In genomic region chr1:33818071-33818470, GRCh38 we compare ENCODE assay signal across 24 cellular contexts. TPM values are rescaled to one million over a fixed set of nuclear protein-coding genes. Genes with fewer than 3 reads are reported as not detected.
DNase-seq lines count a peak whose midpoint lies in the region; ATAC-seq, FAIRE-seq and TF ChIP-seq lines count a peak whose summit lies in the region.
"Had no signal": no experiment of that assay in that cellular context is flagged by ENCODE, and none has a peak within 500 bp of the region (broad histone marks: within the 10 kb centered on the region; RNA-seq: fewer than 3 reads in every experiment).

No MANE protein-coding gene starts in this region.

- H3K36me3 ChIP-seq in left lung (no peaks in the 10 kb centered on the region), kidney (ENCODE audit: control insufficient read depth in 1 of 2, insufficient read depth in 2 of 2, low read length in 2 of 2) (no peaks in the 10 kb centered on the region)
- H3K36me3 ChIP-seq: HAP-1, left ventricle myocardium inferior, prostate gland had no signal

- FAIRE-seq in kidney (lab: Jason Lieb, UNC) = no peak

- intact Hi-C loops in left lung (cut with DNase I) (no loop called here), kidney (cut with DNase I) (no loop called here)

- ATAC-seq in left lung = peak; percentile 89
- no peak for ATAC-seq in HG03108 (IDR thresholded peaks at IDR 0.05; ENCODE audit: unreplicated experiment)
- ATAC-seq in HG03196 (IDR thresholded peaks at IDR 0.05; ENCODE audit: unreplicated experiment) = no peak
- ATAC-seq: stimulated activated naive B cell treated with anti-CD40 and anti-IgM and Interleukin-4, amounts not matched to agents 10 μg/mL and 1 μg/mL and 100 μg/mL, for 72 hours had no signal

- no peak overlapping the region for H3K9ac ChIP-seq in kidney (ENCODE audit: low read length in 2 of 2)

- H3K27ac ChIP-seq in left lung (no peak overlapping the region), kidney (ENCODE audit: low read depth in 2 of 2, low read length in 2 of 2) (no peak overlapping the region)
- H3K27ac ChIP-seq: left ventricle myocardium inferior, prostate gland had no signal

- H3K4me1 ChIP-seq in left lung = no peaks in the 10 kb centered on the region
- no peaks in the 10 kb centered on the region for H3K4me1 ChIP-seq in kidney (ENCODE audit: control insufficient read depth in 1 of 2, insufficient read depth in 1 of 2, low read depth in 1 of 2, low read length in 2 of 2)
- H3K4me1 ChIP-seq: HAP-1, left ventricle myocardium inferior, prostate gland had no signal

- no peak overlapping the region for H3K4me3 ChIP-seq in left lung
- no peak overlapping the region for H3K4me3 ChIP-seq in kidney (ENCODE audit: low read length in 2 of 2)
- H3K4me3 ChIP-seq: HAP-1, left ventricle myocardium inferior, prostate gland had no signal

- no peak for TF ChIP-seq CTCF in left lung (IDR thresholded peaks at IDR 0.05)
- TF ChIP-seq CTCF in kidney (IDR thresholded peaks at IDR 0.05; ENCODE audit: borderline replicate concordance, extremely low read depth, insufficient read depth) = no peak

- DNase-seq in DMS153 (lab: John Stamatoyannopoulos, UW) = peak; percentile 75
- DNase-seq in M059J (ENCODE audit: low read depth) = peak; percentile 16
- DNase-seq in NCI-H69 (lab: John Stamatoyannopoulos, UW) = peak; percentile 37
- DNase-seq in left lung = no peak
- DNase-seq in kidney = no peak
- DNase-seq: activated CD4-positive, CD25-positive, alpha-beta regulatory T cell treated with anti-CD3 and anti-CD28 coated beads, Interleukin-2, amount 50 U/mL, for 72 hours; activated CD8-positive, alpha-beta memory T cell treated with anti-CD3 and anti-CD28 coated beads for 24 hours; activated naive CD4-positive, alpha-beta T cell treated with anti-CD3 and anti-CD28 coated beads for 36 hours; activated T-cell treated with anti-CD3 and anti-CD28 coated beads, Interleukin-2, amount 50 U/mL, for 48 hours; CD4-positive, alpha-beta memory T cell; erythroblast; Kasumi-1; left ventricle myocardium inferior; NCI-H1092 treated with DMSO at 0.1 percent for 48 hours; NCI-H446 treated with DMSO at 0.1 percent for 48 hours; SHP77 treated with DMSO at 0.1 percent for 48 hours; stimulated activated CD4-positive, alpha-beta T cell treated with anti-CD3 and anti-CD28 coated beads, Interleukin-2, amount 100 ng/mL, for 24 hours; stimulated activated naive B cell treated with anti-CD40 and anti-IgM and Interleukin-4, amounts not matched to agents 10 μg/mL and 1 μg/mL and 100 μg/mL, for 72 hours had no signal

- peaks cover 0 to 36% of the 10 kb centered on the region in 2 donors for H3K27me3 ChIP-seq in left lung

- H3K9me3 ChIP-seq in left lung (no peaks in the 10 kb centered on the region), kidney (ENCODE audit: control insufficient read depth in 1 of 2, low read length in 2 of 2) (no peaks in the 10 kb centered on the region)
- H3K9me3 ChIP-seq: HAP-1, left ventricle myocardium inferior, prostate gland had no signal

RNA-seq across cellular contexts. Expression of gene HMGB4, which starts 45.8 kb away (rescaled TPM):
- not detected in 2 replicates for total RNA-seq in M059J (2014; rRNA removed; shearing (Covaris generic))
- total RNA-seq in left lung (not detected), kidney (not detected)
- polyA plus RNA-seq in kidney (ENCODE audit: insufficient read depth, low read depth, low replicate concordance) = not detected
- total RNA-seq: activated naive CD4-positive, alpha-beta T cell treated with anti-CD3 and anti-CD28 coated beads for 36 hours; CD4-positive, alpha-beta memory T cell; Daoy; left ventricle myocardium inferior; skeletal muscle tissue had no signal
- polyA plus RNA-seq: CD4-positive, alpha-beta memory T cell had no signal

Comparison
In these comparisons a context has a peak if more than half of its experiments do, and no peak if none do; other contexts are left out.
1. DNase-seq: peak in DMS153 (single experiment), M059J (single experiment) and NCI-H69 (single experiment); none in left lung (0 of 2) and kidney (single experiment).